In genomic region chrX:21586001-21586400, GRCh38 we compare ENCODE assay signal across 38 cellular contexts.
"Had no signal": no experiment of that assay in that cellular context is flagged by ENCODE, and none has a peak within 500 bp of the region (broad histone marks: within the 10 kb centered on the region; RNA-seq: fewer than 3 reads in every experiment).

No MANE protein-coding gene starts in this region.

- H3K27me3 Mint-ChIP-seq: activated CD4-positive, alpha-beta memory T cell treated with anti-CD3 and anti-CD28 coated beads, Interleukin-2, amount 10 ng/mL, durations not matched to agents 7 days and 5 days; activated CD4-positive, alpha-beta T cell treated with anti-CD3 and anti-CD28 coated beads for 36 hours; activated CD4-positive, alpha-beta T cell treated with anti-CD3 and anti-CD28 coated beads, Interleukin-2, amount 10 ng/mL, durations not matched to agents 7 days and 5 days; activated CD8-positive, alpha-beta memory T cell treated with anti-CD3 and anti-CD28 coated beads, Interleukin-2, amount 10 ng/mL, durations not matched to agents 7 days and 5 days; activated naive CD4-positive, alpha-beta T cell treated with anti-CD3 and anti-CD28 coated beads, Interleukin-2, amount 10 ng/mL, durations not matched to agents 7 days and 5 days; activated naive CD4-positive, alpha-beta T cell treated with anti-CD3 and anti-CD28 coated beads, Interleukin-2, amount 50 U/mL, for 24 hours; activated naive CD8-positive, alpha-beta T cell; activated naive CD8-positive, alpha-beta T cell treated with anti-CD3 and anti-CD28 coated beads, Interleukin-2, amount 10 ng/mL, durations not matched to agents 7 days and 5 days; activated naive CD8-positive, alpha-beta T cell treated with anti-CD3 and anti-CD28 coated beads, Interleukin-2, amount 50 U/mL, for 24 hours; brain; central memory CD8-positive, alpha-beta T cell had no signal

- H3K4me3 Mint-ChIP-seq: activated CD4-positive, alpha-beta memory T cell treated with anti-CD3 and anti-CD28 coated beads, Interleukin-2, amount 10 ng/mL, durations not matched to agents 7 days and 5 days; activated CD4-positive, alpha-beta T cell treated with anti-CD3 and anti-CD28 coated beads for 36 hours; activated CD4-positive, alpha-beta T cell treated with anti-CD3 and anti-CD28 coated beads, Interleukin-2, amount 10 ng/mL, durations not matched to agents 7 days and 5 days; activated CD8-positive, alpha-beta memory T cell treated with anti-CD3 and anti-CD28 coated beads, Interleukin-2, amount 10 ng/mL, durations not matched to agents 7 days and 5 days; activated CD8-positive, alpha-beta T cell treated with anti-CD3 and anti-CD28 coated beads, Interleukin-2, amount 10 ng/mL, durations not matched to agents 7 days and 5 days; activated naive CD4-positive, alpha-beta T cell treated with anti-CD3 and anti-CD28 coated beads, Interleukin-2, amount 10 ng/mL, durations not matched to agents 7 days and 5 days; activated naive CD4-positive, alpha-beta T cell treated with anti-CD3 and anti-CD28 coated beads, Interleukin-2, amount 50 U/mL, for 24 hours; activated naive CD8-positive, alpha-beta T cell; activated naive CD8-positive, alpha-beta T cell treated with anti-CD3 and anti-CD28 coated beads, Interleukin-2, amount 10 ng/mL, durations not matched to agents 7 days and 5 days; activated naive CD8-positive, alpha-beta T cell treated with anti-CD3 and anti-CD28 coated beads, Interleukin-2, amount 50 U/mL, for 24 hours; activated T-cell treated with anti-CD3 and anti-CD28 coated beads, Interleukin-2, amount 50 U/mL, for 24 hours; brain; central memory CD8-positive, alpha-beta T cell; T-helper 1 cell treated with Interleukin-12 subunit alpha and Interleukin-12 subunit beta and Interleukin-4 antibody, amounts not matched to agents 30 μg/mL and 1 μg/mL, for 36 hours; T-helper 2 cell treated with Interferon-gamma antibody and Interleukin-4, amounts not matched to agents 5 μg/mL and 100 μg/mL, for 36 hours; WTC11 had no signal

- H3K9me3 Mint-ChIP-seq: activated naive CD4-positive, alpha-beta T cell treated with anti-CD3 and anti-CD28 coated beads, Interleukin-2, amount 50 U/mL, for 24 hours; activated T-cell treated with anti-CD3 and anti-CD28 coated beads, Interleukin-2, amount 50 U/mL, for 24 hours had no signal

- FAIRE-seq: bronchial epithelial cell, TTC549 had no signal

- H3K4me3 ChIP-seq: cardiac muscle cell had no signal

- H3K27me3 ChIP-seq: cardiac muscle cell had no signal

- H3K36me3 ChIP-seq: cardiac muscle cell, WERI-Rb-1 had no signal

- ATAC-seq: activated CD4-positive, alpha-beta T cell treated with anti-CD3 and anti-CD28 coated beads for 36 hours; activated CD4-positive, CD25-positive, alpha-beta regulatory T cell treated with anti-CD3 and anti-CD28 coated beads, Interleukin-2, amount 50 U/mL, for 24 hours; activated CD8-positive, alpha-beta memory T cell treated with anti-CD3 and anti-CD28 coated beads, Interleukin-2, amount 10 ng/mL, durations not matched to agents 7 days and 5 days; activated CD8-positive, alpha-beta T cell treated with anti-CD3 and anti-CD28 coated beads, Interleukin-2, amount 10 ng/mL, durations not matched to agents 7 days and 5 days; activated naive CD8-positive, alpha-beta T cell treated with anti-CD3 and anti-CD28 coated beads, Interleukin-2, amount 50 U/mL, for 24 hours; WTC11 had no signal

- H3K4me1 Mint-ChIP-seq: activated CD4-positive, alpha-beta memory T cell treated with anti-CD3 and anti-CD28 coated beads, Interleukin-2, amount 10 ng/mL, durations not matched to agents 7 days and 5 days; activated CD8-positive, alpha-beta memory T cell treated with anti-CD3 and anti-CD28 coated beads, Interleukin-2, amount 10 ng/mL, durations not matched to agents 7 days and 5 days; brain; central memory CD8-positive, alpha-beta T cell had no signal

- H3K27ac ChIP-seq: cardiac muscle cell, WERI-Rb-1 had no signal

- H3K27ac Mint-ChIP-seq: activated CD4-positive, alpha-beta memory T cell treated with anti-CD3 and anti-CD28 coated beads, Interleukin-2, amount 10 ng/mL, durations not matched to agents 7 days and 5 days; activated CD4-positive, alpha-beta T cell treated with anti-CD3 and anti-CD28 coated beads for 36 hours; activated CD4-positive, alpha-beta T cell treated with anti-CD3 and anti-CD28 coated beads, Interleukin-2, amount 10 ng/mL, durations not matched to agents 7 days and 5 days; activated CD8-positive, alpha-beta memory T cell treated with anti-CD3 and anti-CD28 coated beads, Interleukin-2, amount 10 ng/mL, durations not matched to agents 7 days and 5 days; activated CD8-positive, alpha-beta T cell treated with anti-CD3 and anti-CD28 coated beads, Interleukin-2, amount 10 ng/mL, durations not matched to agents 7 days and 5 days; activated naive CD4-positive, alpha-beta T cell treated with anti-CD3 and anti-CD28 coated beads, Interleukin-2, amount 10 ng/mL, durations not matched to agents 7 days and 5 days; activated naive CD4-positive, alpha-beta T cell treated with anti-CD3 and anti-CD28 coated beads, Interleukin-2, amount 50 U/mL, for 24 hours; activated naive CD8-positive, alpha-beta T cell; activated naive CD8-positive, alpha-beta T cell treated with anti-CD3 and anti-CD28 coated beads, Interleukin-2, amount 10 ng/mL, durations not matched to agents 7 days and 5 days; activated naive CD8-positive, alpha-beta T cell treated with anti-CD3 and anti-CD28 coated beads, Interleukin-2, amount 50 U/mL, for 24 hours; activated T-cell treated with anti-CD3 and anti-CD28 coated beads, Interleukin-2, amount 50 U/mL, for 24 hours; activated T-helper 2 cell treated with anti-CD3 and anti-CD28 coated beads, Interferon-gamma antibody, Interleukin-2, Interleukin-4, amounts not matched to agents 10 μg/mL and 5 μg/mL and 100 μg/mL, durations not matched to agents 14 hours and 24 hours and 36 hours; brain; T-helper 1 cell treated with Interleukin-12 subunit alpha and Interleukin-12 subunit beta and Interleukin-4 antibody, amounts not matched to agents 30 μg/mL and 1 μg/mL, for 36 hours; T-helper 2 cell treated with Interferon-gamma antibody and Interleukin-4, amounts not matched to agents 5 μg/mL and 100 μg/mL, for 36 hours; WTC11 had no signal

- H3K36me3 Mint-ChIP-seq: activated CD8-positive, alpha-beta memory T cell treated with anti-CD3 and anti-CD28 coated beads, Interleukin-2, amount 10 ng/mL, durations not matched to agents 7 days and 5 days had no signal

- DNase-seq: activated CD4-positive, alpha-beta memory T cell treated with anti-CD3 and anti-CD28 coated beads, Interleukin-2, amount 10 ng/mL, durations not matched to agents 7 days and 5 days; activated CD4-positive, alpha-beta T cell treated with anti-CD3 and anti-CD28 coated beads for 1 hour; activated CD4-positive, alpha-beta T cell treated with anti-CD3 and anti-CD28 coated beads for 36 hours; activated CD4-positive, alpha-beta T cell treated with anti-CD3 and anti-CD28 coated beads for 48 hours; activated CD4-positive, alpha-beta T cell treated with anti-CD3 and anti-CD28 coated beads, Interleukin-2, amount 10 ng/mL, durations not matched to agents 7 days and 5 days; activated CD4-positive, alpha-beta T cell treated with anti-CD3 and anti-CD28 coated beads, Interleukin-2, amount 50 U/mL, for 48 hours; activated CD4-positive, CD25-positive, alpha-beta regulatory T cell; activated CD8-positive, alpha-beta memory T cell treated with anti-CD3 and anti-CD28 coated beads for 24 hours; activated CD8-positive, alpha-beta memory T cell treated with anti-CD3 and anti-CD28 coated beads, Interleukin-2, amount 10 ng/mL, durations not matched to agents 7 days and 5 days; activated CD8-positive, alpha-beta memory T cell treated with anti-CD3 and anti-CD28 coated beads, Interleukin-2, amount 50 U/mL, for 48 hours; activated CD8-positive, alpha-beta T cell treated with anti-CD3 and anti-CD28 coated beads, Interleukin-2, amount 10 ng/mL, durations not matched to agents 7 days and 5 days; activated effector memory CD4-positive, alpha-beta T cell treated with Interleukin-2 at 50 U/mL for 16 hours; activated gamma-delta T cell; activated naive CD4-positive, alpha-beta T cell treated with anti-CD3 and anti-CD28 coated beads, Interleukin-2, amount 10 ng/mL, durations not matched to agents 7 days and 5 days; activated naive CD4-positive, alpha-beta T cell treated with Interleukin-2 at 50 U/mL for 16 hours; activated naive CD8-positive, alpha-beta T cell treated with anti-CD3 and anti-CD28 coated beads, Interleukin-2, amount 10 ng/mL, durations not matched to agents 7 days and 5 days; activated naive CD8-positive, alpha-beta T cell treated with anti-CD3 and anti-CD28 coated beads, Interleukin-2, amount 50 U/mL, for 24 hours; activated T-cell treated with anti-CD3 and anti-CD28 coated beads, Interleukin-2, amount 50 U/mL, for 24 hours; activated T-cell treated with anti-CD3 and anti-CD28 coated beads, Interleukin-2, amount 50 U/mL, for 48 hours; aorta; caudate nucleus; cerebellar nuclear complex; T-helper 1 cell; T-helper 2 cell; T-helper 9 cell; WERI-Rb-1 had no signal
